Comparison of ENCODE assay signal across 8 cellular contexts in genomic region chr10:38010150-38010903, GRCh38.
DNase-seq lines count a peak whose midpoint lies in the region; ATAC-seq and TF ChIP-seq lines count a peak whose summit lies in the region.

Gene ZNF33A, plus strand, starts transcription at chr10:38010675. Its CDS starts 1,667 bp downstream, at chr10:38012342.

- peaks cover 10% of the 10 kb centered on the region for H3K4me1 ChIP-seq in OCI-LY1 (ENCODE audit: insufficient read depth, low read length, severe bottlenecking)

- H3K9ac ChIP-seq in OCI-LY1 (ENCODE audit: low read length) = peak within 1 kb of the TSS; percentile 80

- H3K79me2 ChIP-seq in OCI-LY1 (ENCODE audit: insufficient read depth, low read length) = peaks cover 9% of the 10 kb centered on the region

- H3K9me2 ChIP-seq in OCI-LY1 (ENCODE audit: low read depth, low read length) = no peaks in the 10 kb centered on the region

- H4K20me1 ChIP-seq in OCI-LY1 (ENCODE audit: insufficient read depth, low read length) = no peaks in the 10 kb centered on the region

- H3K27me3 ChIP-seq in OCI-LY1 (ENCODE audit: insufficient read depth, low read length) = no peaks in the 10 kb centered on the region

- peak within 1 kb of the TSS; percentile 85 for H3K27ac ChIP-seq in OCI-LY1 (ENCODE audit: low read depth, low read length, poor library complexity, severe bottlenecking)

- H3K36me3 ChIP-seq in OCI-LY1 (ENCODE audit: insufficient read depth, low read length) = peaks cover 26% of the 10 kb centered on the region

- TF ChIP-seq CTCF in OCI-LY1 (IDR thresholded peaks at IDR 0.05; ENCODE audit: low read length) = no peak

- peak within 1 kb of the TSS; percentile 52 for H2AFZ ChIP-seq in OCI-LY1 (ENCODE audit: low read length)

- ATAC-seq in GM21526 (IDR thresholded peaks at IDR 0.05; ENCODE audit: low FRiP score, unreplicated experiment) = peak; percentile 88

- peak within 1 kb of the TSS; percentile 74 for H3K4me2 ChIP-seq in OCI-LY1 (ENCODE audit: low read length)

- no peaks in the 10 kb centered on the region for H3F3A ChIP-seq in OCI-LY1 (ENCODE audit: insufficient read depth, low read length)

- H3K9me3 ChIP-seq in OCI-LY1 (ENCODE audit: low read length) = no peaks in the 10 kb centered on the region

- DNase-seq in DMS 273 (lab: John Stamatoyannopoulos, UW; ENCODE audit: unreplicated experiment) = peak; percentile 91
- peak; percentile 92 for DNase-seq in HuH-7 (ENCODE audit: low spot score)
- peak; percentile 84 for DNase-seq in activated T-cell treated with anti-CD3 and anti-CD28 coated beads for 1 hour (ENCODE audit: low read depth)
- peak; percentile 71 for DNase-seq in epidermal melanocyte (ENCODE audit: insufficient read length, low spot score)
- DNase-seq in middle frontal gyrus (ENCODE audit: extremely low spot score, low spot score) = peak; percentile 86
- peak; percentile 78 to 84 for DNase-seq in stimulated activated CD8-positive, alpha-beta memory T cell treated with anti-CD3 and anti-CD28 coated beads, Interleukin-2, amount 100 ng/mL, for 1 hour (ENCODE audit: low read depth in 2 of 2)

- peak within 1 kb of the TSS; percentile 68 for H3K4me3 ChIP-seq in OCI-LY1 (ENCODE audit: low read depth, low read length, poor library complexity, severe bottlenecking)

Comparison
In these comparisons a context has a peak if more than half of its experiments do, and no peak if none do; other contexts are left out.
1. Peak in every context shown above with its lines: DNase-seq, ATAC-seq, H3K4me3 ChIP-seq and H3K27ac ChIP-seq.